13 cellular contexts compared by ENCODE assay signal in the genomic region with DNA sequence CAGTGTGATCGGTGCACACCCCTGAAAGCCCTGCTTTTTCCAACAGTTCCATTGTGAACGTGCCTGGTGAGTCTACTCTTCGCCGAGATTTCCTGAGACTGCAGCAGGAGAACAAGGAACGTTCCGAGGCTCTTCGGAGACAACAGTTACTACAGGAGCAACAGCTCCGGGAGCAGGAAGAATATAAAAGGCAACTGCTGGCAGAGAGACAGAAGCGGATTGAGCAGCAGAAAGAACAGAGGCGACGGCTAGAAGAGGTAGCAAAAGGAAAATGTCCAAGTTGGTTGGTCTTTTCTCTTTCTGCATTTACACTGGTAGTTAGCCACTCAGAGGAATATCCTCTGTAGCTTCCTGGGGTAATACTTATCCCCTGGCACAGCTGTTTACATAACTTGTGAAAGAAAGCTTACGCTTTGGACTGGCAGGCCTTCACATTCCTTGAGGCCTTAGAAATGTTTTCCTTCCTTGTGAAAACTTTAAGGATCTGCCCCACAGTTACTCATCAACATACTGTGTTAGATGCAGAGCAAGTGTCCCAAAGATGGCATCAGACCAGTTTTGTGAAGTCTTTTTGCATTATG.
A peak's percentile ranks its signal among the peaks of the same experiment; 100 is the strongest.
DNase-seq lines count a peak whose midpoint lies in the region; ATAC-seq and TF ChIP-seq lines count a peak whose summit lies in the region.
"Had no signal": no experiment of that assay in that cellular context is flagged by ENCODE, and none has a peak within 500 bp of the region (broad histone marks: within the 10 kb centered on the region; RNA-seq: fewer than 3 reads in every experiment).

No MANE protein-coding gene starts in this region.

- H3K27me3 ChIP-seq in smooth muscle cell (ENCODE audit: low read depth) = no peaks in the 10 kb centered on the region
- H3K27me3 ChIP-seq: thyroid gland had no signal

- H3K4me3 Mint-ChIP-seq in glutamatergic neuron (ENCODE audit: unreplicated experiment) = no peak overlapping the region
- H3K4me3 Mint-ChIP-seq: nephron had no signal

- peaks cover 18% of the 10 kb centered on the region for H3K79me2 ChIP-seq in smooth muscle cell (ENCODE audit: low read depth)

- H3F3A ChIP-seq in smooth muscle cell (ENCODE audit: low read depth) = peaks cover 7% of the 10 kb centered on the region

- H3K4me1 Mint-ChIP-seq in glutamatergic neuron (ENCODE audit: low read depth, unreplicated experiment) = peaks cover 40% of the 10 kb centered on the region

- H3K9me3 ChIP-seq in smooth muscle cell (replicated peaks; ENCODE audit: low read depth) = no peaks in the 10 kb centered on the region
- H3K9me3 ChIP-seq: HAP-1, thyroid gland had no signal

- peak overlapping the region; percentile 29 for H3K27ac ChIP-seq in smooth muscle cell (ENCODE audit: low read depth)

- H3K9me3 Mint-ChIP-seq in glutamatergic neuron (ENCODE audit: unreplicated experiment) = peaks cover 15% of the 10 kb centered on the region
- H3K9me3 Mint-ChIP-seq: nephron had no signal

- H3K27me3 Mint-ChIP-seq in glutamatergic neuron (ENCODE audit: unreplicated experiment) = peaks cover 16% of the 10 kb centered on the region

- no peak overlapping the region for H3K4me2 ChIP-seq in smooth muscle cell

- H3K4me1 ChIP-seq in smooth muscle cell (ENCODE audit: low read depth) = no peaks in the 10 kb centered on the region
- H3K4me1 ChIP-seq: HAP-1 had no signal

- H3K9ac ChIP-seq in smooth muscle cell (ENCODE audit: low read depth) = no peak overlapping the region

- no peak overlapping the region for H2AFZ ChIP-seq in smooth muscle cell (ENCODE audit: low read depth)

- TF ChIP-seq CTCF in glutamatergic neuron (IDR thresholded peaks at IDR 0.05; ENCODE audit: partially characterized antibody, unreplicated experiment) (no peak), smooth muscle cell (IDR thresholded peaks at IDR 0.05; ENCODE audit: borderline replicate concordance, insufficient read depth, poor library complexity, severe bottlenecking) (no peak)

- peak overlapping the region; percentile 86 for H3K27ac Mint-ChIP-seq in glutamatergic neuron (ENCODE audit: unreplicated experiment)

- no peaks in the 10 kb centered on the region for H3K36me3 Mint-ChIP-seq in glutamatergic neuron (ENCODE audit: unreplicated experiment)

- WGBS in smooth muscle cell (ENCODE audit: low lambda C conversion rate) = 92% methylated on average over 12 of the region's 12 CpGs

- DNase-seq in GM04503 (ENCODE audit: low read depth) (peak; percentile 76), brain pericyte (ENCODE audit: low read depth, low spot score) (peak; percentile 60), glutamatergic neuron (no peak), smooth muscle cell (lab: John Stamatoyannopoulos, UW; ENCODE audit: unreplicated experiment) (no peak), NCI-H524 (lab: John Stamatoyannopoulos, UW) (no peak)
- DNase-seq: cerebellar nuclear complex, RPMI8226, thyroid gland had no signal

- H3K36me3 ChIP-seq in smooth muscle cell (ENCODE audit: low read depth) = peaks cover 26% of the 10 kb centered on the region

- peaks cover 68% of the 10 kb centered on the region for H4K20me1 ChIP-seq in smooth muscle cell (ENCODE audit: low read depth)

- H3K4me3 ChIP-seq in smooth muscle cell = no peak overlapping the region
- H3K4me3 ChIP-seq: HAP-1, thyroid gland had no signal

- ATAC-seq in HG03139 (IDR thresholded peaks at IDR 0.05; ENCODE audit: unreplicated experiment) = no peak
- ATAC-seq in GM18519 (IDR thresholded peaks at IDR 0.05; ENCODE audit: low FRiP score, unreplicated experiment) = no peak
- no peak for ATAC-seq in HG02884 (IDR thresholded peaks at IDR 0.05; ENCODE audit: unreplicated experiment)

Comparison
In these comparisons a context has a peak if more than half of its experiments do, and no peak if none do; other contexts are left out.
1. DNase-seq: peak in GM04503 (single experiment) and brain pericyte (single experiment); none in glutamatergic neuron (single experiment), smooth muscle cell (single experiment) and NCI-H524 (0 of 2).